In genomic region chr1:203650012-203650836, GRCh38 we compare ENCODE assay signal across 8 cellular contexts. TPM values are rescaled to one million over a fixed set of nuclear protein-coding genes. Genes with fewer than 3 reads are reported as not detected.
DNase-seq lines count a peak whose midpoint lies in the region; ATAC-seq and TF ChIP-seq lines count a peak whose summit lies in the region.

No MANE protein-coding gene starts in this region.

- no peak for TF ChIP-seq CTCF in Calu3 (IDR thresholded peaks at IDR 0.05; ENCODE audit: unreplicated experiment)

- 12 to 14% methylated on average over 42 of the region's 42 CpGs for WGBS in ectodermal cell, 2 experiments

- no peak overlapping the region for H3K27ac ChIP-seq in ectodermal cell (ENCODE audit: insufficient read depth, low read depth, low read length, poor library complexity, severe bottlenecking)
- peak overlapping the region; percentile 65 for H3K27ac ChIP-seq in muscle layer of duodenum (ENCODE audit: low read length)
- peak overlapping the region; percentile 78 for H3K27ac ChIP-seq in subcutaneous abdominal adipose tissue (ENCODE audit: low read depth, low read length)

- H3K36me3 ChIP-seq in MG63 (peaks cover 47% of the 10 kb centered on the region), ectodermal cell (ENCODE audit: control insufficient read depth, insufficient read depth, low read length) (no peaks in the 10 kb centered on the region), muscle layer of duodenum (ENCODE audit: control insufficient read depth in 1 of 2, insufficient read depth in 2 of 2, low read length in 2 of 2) (no peaks in the 10 kb centered on the region), subcutaneous abdominal adipose tissue (ENCODE audit: control insufficient read depth in 5 of 5, insufficient read depth in 5 of 5, low read length in 5 of 5) (peaks cover 0 to 4% (median 0%) of the 10 kb centered on the region in 5 donors)

- H3K4me1 Mint-ChIP-seq in Calu3 (ENCODE audit: low read depth, unreplicated experiment), result no peaks in the 10 kb centered on the region
- peaks cover 81% of the 10 kb centered on the region for H3K4me1 Mint-ChIP-seq in activated CD4-positive, alpha-beta memory T cell treated with anti-CD3 and anti-CD28 coated beads, Interleukin-2, amount 10 ng/mL, durations not matched to agents 7 days and 5 days

- no TSS peak for BruUV-seq in Calu3 (replicated peaks; lab: Mats Ljungman, UMichigan)

- H3K9me3 Mint-ChIP-seq in Calu3 (ENCODE audit: low read depth, unreplicated experiment), result no peaks in the 10 kb centered on the region
- H3K9me3 Mint-ChIP-seq in activated CD4-positive, alpha-beta memory T cell treated with anti-CD3 and anti-CD28 coated beads, Interleukin-2, amount 10 ng/mL, durations not matched to agents 7 days and 5 days, result no peaks in the 10 kb centered on the region

- peak; percentile 67 for DNase-seq in Calu3
- peak; percentile 28 for DNase-seq in MG63
- DNase-seq in activated CD4-positive, alpha-beta memory T cell treated with anti-CD3 and anti-CD28 coated beads, Interleukin-2, amount 10 ng/mL, durations not matched to agents 7 days and 5 days, result peak; percentile 65
- DNase-seq in occipital lobe (lab: John Stamatoyannopoulos, UW), result no peak

- H3K27me3 ChIP-seq in MG63, result no peaks in the 10 kb centered on the region
- no peaks in the 10 kb centered on the region for H3K27me3 ChIP-seq in ectodermal cell (ENCODE audit: control insufficient read depth, insufficient read depth, low read length, poor library complexity, severe bottlenecking)
- H3K27me3 ChIP-seq in muscle layer of duodenum (ENCODE audit: low read depth, low read length), result no peaks in the 10 kb centered on the region
- H3K27me3 ChIP-seq in subcutaneous abdominal adipose tissue (ENCODE audit: control insufficient read depth in 5 of 5, insufficient read depth in 4 of 5, low read length in 5 of 5), result no peaks in the 10 kb centered on the region

- peaks cover 28% of the 10 kb centered on the region for H3K27me3 Mint-ChIP-seq in Calu3 (ENCODE audit: unreplicated experiment)
- H3K27me3 Mint-ChIP-seq in activated CD4-positive, alpha-beta memory T cell treated with anti-CD3 and anti-CD28 coated beads, Interleukin-2, amount 10 ng/mL, durations not matched to agents 7 days and 5 days, result no peaks in the 10 kb centered on the region

- H3K4me3 Mint-ChIP-seq in Calu3 (ENCODE audit: low read depth, unreplicated experiment), result peak overlapping the region; percentile 58
- peak overlapping the region; percentile 67 for H3K4me3 Mint-ChIP-seq in activated CD4-positive, alpha-beta memory T cell treated with anti-CD3 and anti-CD28 coated beads, Interleukin-2, amount 10 ng/mL, durations not matched to agents 7 days and 5 days

- no peaks in the 10 kb centered on the region for H3K36me3 Mint-ChIP-seq in Calu3 (ENCODE audit: insufficient read depth, unreplicated experiment)
- peaks cover 42% of the 10 kb centered on the region for H3K36me3 Mint-ChIP-seq in activated CD4-positive, alpha-beta memory T cell treated with anti-CD3 and anti-CD28 coated beads, Interleukin-2, amount 10 ng/mL, durations not matched to agents 7 days and 5 days (ENCODE audit: low read depth)

- H3K9me3 ChIP-seq in MG63 (no peaks in the 10 kb centered on the region), ectodermal cell (ENCODE audit: control insufficient read depth, low read length) (no peaks in the 10 kb centered on the region), muscle layer of duodenum (ENCODE audit: control insufficient read depth in 1 of 2, low read length in 2 of 2) (no peaks in the 10 kb centered on the region), subcutaneous abdominal adipose tissue (ENCODE audit: control insufficient read depth in 5 of 5, low read length in 5 of 5) (no peaks in the 10 kb centered on the region)

- H3K4me3 ChIP-seq in MG63, result no peak overlapping the region
- peak overlapping the region; percentile 12 for H3K4me3 ChIP-seq in ectodermal cell (ENCODE audit: insufficient read depth, low read depth, low read length)
- H3K4me3 ChIP-seq in muscle layer of duodenum (ENCODE audit: low read depth in 1 of 2, low read length in 2 of 2), result peak overlapping the region; percentile 21 to 51
- peak overlapping the region in 3 of 5 donors; percentile 24 to 47 (median 36) for H3K4me3 ChIP-seq in subcutaneous abdominal adipose tissue (ENCODE audit: low read depth in 1 of 5, low read length in 5 of 5)

- POLR2A ChIA-PET in activated CD4-positive, alpha-beta memory T cell treated with anti-CD3 and anti-CD28 coated beads, Interleukin-2, amount 10 ng/mL, durations not matched to agents 7 days and 5 days (lab: Charles Lee), result interaction anchor here (0.7 to 10.0 kb wide), 10 partner anchors 11 to 47 kb away, joined by 3 to 188 read pairs (median 8); partner anchors contain the start of gene ATP2B4

- ATAC-seq in GM21576 (IDR thresholded peaks at IDR 0.05; ENCODE audit: unreplicated experiment), result peak; percentile 60

- no peak overlapping the region for H3K27ac Mint-ChIP-seq in Calu3 (ENCODE audit: unreplicated experiment)
- peak overlapping the region; percentile 98 for H3K27ac Mint-ChIP-seq in activated CD4-positive, alpha-beta memory T cell treated with anti-CD3 and anti-CD28 coated beads, Interleukin-2, amount 10 ng/mL, durations not matched to agents 7 days and 5 days

- CTCF ChIA-PET in Calu3 (lab: Charles Lee), result no interaction called here
- CTCF ChIA-PET in activated CD4-positive, alpha-beta memory T cell treated with anti-CD3 and anti-CD28 coated beads, Interleukin-2, amount 10 ng/mL, durations not matched to agents 7 days and 5 days (lab: Charles Lee), result interaction anchor here (0.9 to 3.5 kb wide), 7 partner anchors 11 to 383 kb away, joined by 3 to 17 read pairs (median 3); partner anchors contain the start of gene ATP2B4

- H3K9ac ChIP-seq in subcutaneous abdominal adipose tissue (ENCODE audit: low read length in 5 of 5), result peak overlapping the region in 3 of 5 donors; percentile 32 to 59 (median 53)

- H3K4me1 ChIP-seq in ectodermal cell (ENCODE audit: control insufficient read depth, insufficient read depth, low read length) (no peaks in the 10 kb centered on the region), muscle layer of duodenum (ENCODE audit: control insufficient read depth in 1 of 2, insufficient read depth in 2 of 2, low read length in 2 of 2) (peaks cover 4 to 36% of the 10 kb centered on the region in 2 donors), subcutaneous abdominal adipose tissue (ENCODE audit: control insufficient read depth in 5 of 5, insufficient read depth in 5 of 5, low read length in 5 of 5) (peaks cover 9 to 43% (median 34%) of the 10 kb centered on the region in 5 donors)

- intact Hi-C loops in Calu3 (cut with micrococcal nuclease; ENCODE audit: unreplicated experiment), result no loop called here

RNA-seq across cellular contexts. Expression of gene ATP2B4, which starts 23.6 kb away (rescaled TPM):
- total RNA-seq in Calu3 (2022) (1.9 and 3.9 TPM in 2 replicates), occipital lobe (35.2 TPM)
- 37.6 and 43.6 TPM in 2 replicates for total RNA-seq in MG63 (2014; rRNA removed; shearing (Covaris generic); ENCODE audit: low replicate concordance)
- 100 to 1,000 TPM; 112 to 116 TPM for total RNA-seq in activated CD4-positive, alpha-beta memory T cell treated with anti-CD3 and anti-CD28 coated beads, Interleukin-2, amount 10 ng/mL, durations not matched to agents 7 days and 5 days
- polyA plus RNA-seq in ectodermal cell (2013, experiment 1 of 4), result 34.1 TPM
- polyA plus RNA-seq in ectodermal cell (2013, experiment 2 of 4), result 36.2 TPM
- polyA plus RNA-seq in ectodermal cell (2013, experiment 3 of 4), result 29.0 TPM
- polyA plus RNA-seq in ectodermal cell (2013, experiment 4 of 4), result 32.8 TPM
